9 cellular contexts compared by ENCODE assay signal in the genomic region with DNA sequence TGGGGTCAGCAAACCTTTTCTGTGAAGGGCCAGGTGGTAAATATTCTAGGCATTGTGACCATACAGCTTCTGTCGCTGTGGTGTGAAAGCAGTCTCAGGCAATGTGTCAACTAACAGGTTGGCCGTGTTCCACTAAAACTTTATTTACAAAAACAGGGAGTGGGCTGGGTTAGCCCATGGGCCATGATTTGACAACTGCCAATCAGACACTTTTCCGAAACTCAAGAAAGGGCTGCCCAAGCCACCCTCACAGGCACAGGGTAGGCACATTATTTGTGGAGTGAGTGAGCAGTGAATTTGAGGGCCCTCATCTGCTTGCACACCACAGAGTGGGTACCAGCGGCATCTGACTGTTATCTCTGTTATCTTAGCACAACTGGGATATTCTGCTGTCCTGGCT.
"Had no signal": no experiment of that assay in that cellular context is flagged by ENCODE, and none has a peak within 500 bp of the region (broad histone marks: within the 10 kb centered on the region; RNA-seq: fewer than 3 reads in every experiment).

No MANE protein-coding gene starts in this region.

- H3K4me2 ChIP-seq: KMS-11 had no signal

- H3K27ac ChIP-seq: GM23248, HL-60, KMS-11 had no signal

- DNase-seq: GM23248, GOT3, H9, HCEC 1CT, IMR-90, KBM-7 had no signal

- H3K4me3 ChIP-seq: GM23248 had no signal

- H2AFZ ChIP-seq: GM23248 had no signal

- FAIRE-seq: H54 had no signal

- H3K9ac ChIP-seq: GM23248, KMS-11 had no signal
